23 cellular contexts compared by ENCODE assay signal in genomic region chr14:21543426-21544350, GRCh38. TPM values are rescaled to one million over a fixed set of nuclear protein-coding genes. Genes with fewer than 3 reads are reported as not detected.
DNase-seq lines count a peak whose midpoint lies in the region; ATAC-seq and TF ChIP-seq lines count a peak whose summit lies in the region.
"Had no signal": no experiment of that assay in that cellular context is flagged by ENCODE, and none has a peak within 500 bp of the region (broad histone marks: within the 10 kb centered on the region; RNA-seq: fewer than 3 reads in every experiment).

No MANE protein-coding gene starts in this region.

- no peaks in the 10 kb centered on the region for H3K27me3 Mint-ChIP-seq in neural crest cell (ENCODE audit: low read depth)
- H3K27me3 Mint-ChIP-seq in activated naive CD8-positive, alpha-beta T cell treated with anti-CD3 and anti-CD28 coated beads, Interleukin-2, amount 50 U/mL, for 24 hours, result peaks cover 12% of the 10 kb centered on the region

- 32 to 33% methylated on average over 10 to 11 of the region's 12 CpGs for WGBS in ectodermal cell, 2 experiments

- H3K4me1 Mint-ChIP-seq in neural crest cell, result peaks cover 29% of the 10 kb centered on the region
- no peaks in the 10 kb centered on the region for H3K4me1 Mint-ChIP-seq in activated naive CD8-positive, alpha-beta T cell treated with anti-CD3 and anti-CD28 coated beads, Interleukin-2, amount 50 U/mL, for 24 hours
- H3K4me1 Mint-ChIP-seq: immature natural killer cell had no signal

- H3K9ac ChIP-seq in ES-I3 (ENCODE audit: low read depth, low read length), result peak overlapping the region; percentile 47

- no peak overlapping the region for H3K4me3 ChIP-seq in ectodermal cell (ENCODE audit: insufficient read depth, low read depth, low read length)
- no peak overlapping the region for H3K4me3 ChIP-seq in effector memory CD4-positive, alpha-beta T cell (ENCODE audit: insufficient read depth, low read depth, low read length, poor library complexity, severe bottlenecking)
- H3K4me3 ChIP-seq: skin epidermis had no signal

- H3K27ac ChIP-seq in ectodermal cell (ENCODE audit: insufficient read depth, low read depth, low read length, poor library complexity, severe bottlenecking), result peak overlapping the region; percentile 28
- no peak overlapping the region for H3K27ac ChIP-seq in effector memory CD4-positive, alpha-beta T cell (ENCODE audit: insufficient read depth, low read length, poor library complexity, severe bottlenecking)
- H3K27ac ChIP-seq: skin epidermis had no signal

- H3K27me3 ChIP-seq in ectodermal cell (ENCODE audit: control insufficient read depth, insufficient read depth, low read length, poor library complexity, severe bottlenecking), result no peaks in the 10 kb centered on the region
- no peaks in the 10 kb centered on the region for H3K27me3 ChIP-seq in effector memory CD4-positive, alpha-beta T cell (replicated peaks; ENCODE audit: control insufficient read depth, insufficient read depth, low read length, poor library complexity, severe bottlenecking)

- H3K36me3 ChIP-seq in ES-I3 (ENCODE audit: insufficient read depth, low read length) (no peaks in the 10 kb centered on the region), ectodermal cell (ENCODE audit: control insufficient read depth, insufficient read depth, low read length) (no peaks in the 10 kb centered on the region)
- H3K36me3 ChIP-seq in effector memory CD4-positive, alpha-beta T cell (ENCODE audit: control insufficient read depth, insufficient read depth, low read length), result no peaks in the 10 kb centered on the region

- peak overlapping the region; percentile 14 for H3K4me3 Mint-ChIP-seq in neural crest cell
- no peak overlapping the region for H3K4me3 Mint-ChIP-seq in activated naive CD8-positive, alpha-beta T cell treated with anti-CD3 and anti-CD28 coated beads, Interleukin-2, amount 50 U/mL, for 24 hours
- H3K4me3 Mint-ChIP-seq: activated naive CD8-positive, alpha-beta T cell; effector memory CD8-positive, alpha-beta T cell; immature natural killer cell had no signal

- TF ChIP-seq CTCF in neural crest cell (conservative IDR thresholded peaks at IDR 0.05), result no peak

- peak overlapping the region; percentile 57 for H3K27ac Mint-ChIP-seq in neural crest cell (ENCODE audit: unreplicated experiment)
- no peak overlapping the region for H3K27ac Mint-ChIP-seq in activated naive CD8-positive, alpha-beta T cell treated with anti-CD3 and anti-CD28 coated beads, Interleukin-2, amount 50 U/mL, for 24 hours
- H3K27ac Mint-ChIP-seq: activated naive CD8-positive, alpha-beta T cell; effector memory CD8-positive, alpha-beta T cell; immature natural killer cell had no signal

- H3K9me3 ChIP-seq in ES-I3 (ENCODE audit: control insufficient read depth, insufficient read depth, low read length) (peaks cover 8% of the 10 kb centered on the region), ectodermal cell (ENCODE audit: control insufficient read depth, low read length) (no peaks in the 10 kb centered on the region)
- no peaks in the 10 kb centered on the region for H3K9me3 ChIP-seq in effector memory CD4-positive, alpha-beta T cell (ENCODE audit: control insufficient read depth, low read length)

- H3K4me1 ChIP-seq in ES-I3 (ENCODE audit: insufficient read depth, low read length), result peaks cover 25% of the 10 kb centered on the region
- peaks cover 32% of the 10 kb centered on the region for H3K4me1 ChIP-seq in ectodermal cell (ENCODE audit: control insufficient read depth, insufficient read depth, low read length)
- no peaks in the 10 kb centered on the region for H3K4me1 ChIP-seq in effector memory CD4-positive, alpha-beta T cell (ENCODE audit: control insufficient read depth, insufficient read depth, low read length, poor library complexity, severe bottlenecking)

- ATAC-seq in activated naive CD8-positive, alpha-beta T cell treated with anti-CD3 and anti-CD28 coated beads, Interleukin-2, amount 50 U/mL, for 24 hours, result no peak
- ATAC-seq: effector memory CD8-positive, alpha-beta T cell; Right ventricle myocardium inferior had no signal

- no peaks in the 10 kb centered on the region for H3K9me3 Mint-ChIP-seq in neural crest cell
- H3K9me3 Mint-ChIP-seq in activated naive CD8-positive, alpha-beta T cell treated with anti-CD3 and anti-CD28 coated beads, Interleukin-2, amount 50 U/mL, for 24 hours, result no peaks in the 10 kb centered on the region
- H3K9me3 Mint-ChIP-seq: effector memory CD8-positive, alpha-beta T cell; immature natural killer cell had no signal

- H3K36me3 Mint-ChIP-seq in neural crest cell (ENCODE audit: low read depth), result no peaks in the 10 kb centered on the region
- H3K36me3 Mint-ChIP-seq in activated naive CD8-positive, alpha-beta T cell treated with anti-CD3 and anti-CD28 coated beads, Interleukin-2, amount 50 U/mL, for 24 hours (ENCODE audit: low read depth), result no peaks in the 10 kb centered on the region
- H3K36me3 Mint-ChIP-seq: activated naive CD8-positive, alpha-beta T cell; immature natural killer cell had no signal

- DNase-seq in NCI-H187 (lab: John Stamatoyannopoulos, UW) (peak; percentile 22 to 32), neural crest cell (ENCODE audit: low read depth, low spot score) (no peak), NOMO-1 treated with DMSO at 0.1 percent for 48 hours (lab: John Stamatoyannopoulos, UW; ENCODE audit: unreplicated experiment) (no peak), NCI-H510A treated with DMSO at 0.1 percent for 48 hours (lab: John Stamatoyannopoulos, UW) (no peak)
- no peak for DNase-seq in effector memory CD4-positive, alpha-beta T cell
- no peak for DNase-seq in activated naive CD8-positive, alpha-beta T cell treated with anti-CD3 and anti-CD28 coated beads, Interleukin-2, amount 50 U/mL, for 24 hours
- DNase-seq: activated CD4-positive, alpha-beta T cell treated with anti-CD3 and anti-CD28 coated beads for 48 hours; effector memory CD8-positive, alpha-beta T cell; HCEC 1CT; immature natural killer cell; IMR-90; NCI-H774; stimulated activated naive CD4-positive, alpha-beta T cell had no signal

RNA-seq across cellular contexts. Expression of gene SALL2, which starts 17.5 kb away (rescaled TPM):
- 259 TPM for polyA plus RNA-seq in ectodermal cell (2013, experiment 1 of 4)
- polyA plus RNA-seq in ectodermal cell (2013, experiment 2 of 4), result 325 TPM
- polyA plus RNA-seq in ectodermal cell (2013, experiment 3 of 4), result 247 TPM
- 284 TPM for polyA plus RNA-seq in ectodermal cell (2013, experiment 4 of 4)
- total RNA-seq in neural crest cell, result 160 and 164 TPM in 2 replicates

RNA-seq across cellular contexts. Expression of gene METTL3, which starts 32.5 kb away (rescaled TPM):
- 108 TPM for polyA plus RNA-seq in ectodermal cell (2013, experiment 1 of 4)
- polyA plus RNA-seq in ectodermal cell (2013, experiment 2 of 4), result 97.3 TPM
- 71.6 TPM for polyA plus RNA-seq in ectodermal cell (2013, experiment 3 of 4)
- 80.0 TPM for polyA plus RNA-seq in ectodermal cell (2013, experiment 4 of 4)
- total RNA-seq in neural crest cell, result 90.7 and 96.6 TPM in 2 replicates

RNA-seq across cellular contexts. Expression of gene OR10G3, which starts 36.2 kb away (rescaled TPM):
- polyA plus RNA-seq in ectodermal cell (2013, experiment 1 of 4), result not detected
- polyA plus RNA-seq in ectodermal cell (2013, experiment 2 of 4), result not detected
- polyA plus RNA-seq in ectodermal cell (2013, experiment 3 of 4), result not detected
- not detected for polyA plus RNA-seq in ectodermal cell (2013, experiment 4 of 4)
- not detected in 2 replicates for total RNA-seq in neural crest cell
- total RNA-seq: cardiac septum; fibroblast of villous mesenchyme; IMR-90; osteocyte; Right ventricle myocardium inferior; T-helper 2 cell treated with Interferon-gamma antibody and Interleukin-4, amounts not matched to agents 100 ng/mL and 5 ng/mL, for 36 hours; ureter had no signal
- polyA plus RNA-seq: immature natural killer cell, IMR-90 had no signal

Comparison
In these comparisons a context has a peak if more than half of its experiments do, and no peak if none do; other contexts are left out.
1. DNase-seq: peak in NCI-H187 (2 of 2); none in neural crest cell (single experiment), effector memory CD4-positive, alpha-beta T cell (0 of 3), NOMO-1 treated with DMSO at 0.1 percent for 48 hours (single experiment), NCI-H510A treated with DMSO at 0.1 percent for 48 hours (single experiment) and activated naive CD8-positive, alpha-beta T cell treated with anti-CD3 and anti-CD28 coated beads, Interleukin-2, amount 50 U/mL, for 24 hours (single experiment).